ENCODE assay signal across 33 cellular contexts in genomic region chr18:30160124-30160523, GRCh38.
"Had no signal": no experiment of that assay in that cellular context is flagged by ENCODE, and none has a peak within 500 bp of the region (broad histone marks: within the 10 kb centered on the region; RNA-seq: fewer than 3 reads in every experiment).

No MANE protein-coding gene starts in this region.

- H3K27me3 Mint-ChIP-seq: activated CD4-positive, alpha-beta memory T cell treated with anti-CD3 and anti-CD28 coated beads for 36 hours; activated CD4-positive, alpha-beta T cell treated with anti-CD3 and anti-CD28 coated beads for 36 hours; activated CD4-positive, alpha-beta T cell treated with anti-CD3 and anti-CD28 coated beads, Interleukin-2, amount 10 ng/mL, durations not matched to agents 24 days and 14 days; activated CD8-positive, alpha-beta memory T cell treated with anti-CD3 and anti-CD28 coated beads, Interleukin-2, amount 10 ng/mL, durations not matched to agents 7 days and 5 days; activated naive CD4-positive, alpha-beta T cell treated with anti-CD3 and anti-CD28 coated beads, Interleukin-2, amount 10 ng/mL, durations not matched to agents 7 days and 5 days; activated naive CD8-positive, alpha-beta T cell treated with anti-CD3 and anti-CD28 coated beads, Interleukin-2, amount 10 ng/mL, durations not matched to agents 7 days and 5 days; brain; dendritic cell treated with granulocyte-macrophage colony-stimulating factor and Interleukin-4, amounts not matched to agents 40 ng/mL and 50 ng/mL, for 4 days had no signal

- H3K4me3 Mint-ChIP-seq: activated CD4-positive, alpha-beta memory T cell treated with anti-CD3 and anti-CD28 coated beads for 36 hours; activated CD4-positive, alpha-beta T cell treated with anti-CD3 and anti-CD28 coated beads for 36 hours; activated CD4-positive, alpha-beta T cell treated with anti-CD3 and anti-CD28 coated beads, Interleukin-2, amount 10 ng/mL, durations not matched to agents 24 days and 14 days; activated CD8-positive, alpha-beta memory T cell treated with anti-CD3 and anti-CD28 coated beads, Interleukin-2, amount 10 ng/mL, durations not matched to agents 7 days and 5 days; activated CD8-positive, alpha-beta T cell treated with anti-CD3 and anti-CD28 coated beads, Interleukin-2, amount 10 ng/mL, durations not matched to agents 7 days and 5 days; activated naive CD4-positive, alpha-beta T cell treated with anti-CD3 and anti-CD28 coated beads, Interleukin-2, amount 10 ng/mL, durations not matched to agents 7 days and 5 days; activated naive CD8-positive, alpha-beta T cell treated with anti-CD3 and anti-CD28 coated beads, Interleukin-2, amount 10 ng/mL, durations not matched to agents 7 days and 5 days; activated T-helper 1 cell treated with anti-CD3 and anti-CD28 coated beads, Interleukin-12 subunit alpha, Interleukin-12 subunit beta, Interleukin-2, Interleukin-4 antibody, amounts not matched to agents 30 ng/mL and 10 ng/mL and 1 ng/mL, durations not matched to agents 14 hours and 24 hours and 36 hours; brain; dendritic cell treated with granulocyte-macrophage colony-stimulating factor and Interleukin-4, amounts not matched to agents 40 ng/mL and 50 ng/mL, for 4 days; endodermal cell had no signal

- H3K4me1 Mint-ChIP-seq: activated CD4-positive, alpha-beta T cell treated with anti-CD3 and anti-CD28 coated beads for 36 hours; activated CD4-positive, alpha-beta T cell treated with anti-CD3 and anti-CD28 coated beads, Interleukin-2, amount 10 ng/mL, durations not matched to agents 24 days and 14 days; activated CD8-positive, alpha-beta memory T cell treated with anti-CD3 and anti-CD28 coated beads, Interleukin-2, amount 10 ng/mL, durations not matched to agents 7 days and 5 days; activated naive CD4-positive, alpha-beta T cell treated with anti-CD3 and anti-CD28 coated beads, Interleukin-2, amount 10 ng/mL, durations not matched to agents 7 days and 5 days; activated naive CD8-positive, alpha-beta T cell treated with anti-CD3 and anti-CD28 coated beads, Interleukin-2, amount 10 ng/mL, durations not matched to agents 7 days and 5 days; brain; endodermal cell had no signal

- H3K9me3 Mint-ChIP-seq: endodermal cell had no signal

- H3K27ac ChIP-seq: ascending aorta, breast epithelium, cardiac muscle cell, coronary artery, dorsolateral prefrontal cortex, esophagus muscularis mucosa, foreskin keratinocyte, gastrocnemius medialis, heart left ventricle had no signal

- H3K9me3 ChIP-seq: ascending aorta, breast epithelium, esophagus muscularis mucosa, gastrocnemius medialis, heart left ventricle had no signal

- H3K36me3 Mint-ChIP-seq: activated CD4-positive, alpha-beta memory T cell treated with anti-CD3 and anti-CD28 coated beads for 36 hours; activated CD8-positive, alpha-beta memory T cell treated with anti-CD3 and anti-CD28 coated beads, Interleukin-2, amount 10 ng/mL, durations not matched to agents 7 days and 5 days; activated naive CD4-positive, alpha-beta T cell treated with anti-CD3 and anti-CD28 coated beads, Interleukin-2, amount 10 ng/mL, durations not matched to agents 7 days and 5 days; activated naive CD8-positive, alpha-beta T cell treated with anti-CD3 and anti-CD28 coated beads, Interleukin-2, amount 10 ng/mL, durations not matched to agents 7 days and 5 days; brain had no signal

- H3K4me3 ChIP-seq: ascending aorta, breast epithelium, cardiac muscle cell, coronary artery, dorsolateral prefrontal cortex, esophagus muscularis mucosa, gastrocnemius medialis, heart left ventricle had no signal

- ATAC-seq: activated CD4-positive, alpha-beta T cell treated with anti-CD3 and anti-CD28 coated beads for 36 hours; activated CD8-positive, alpha-beta memory T cell treated with anti-CD3 and anti-CD28 coated beads, Interleukin-2, amount 10 ng/mL, durations not matched to agents 7 days and 5 days; activated CD8-positive, alpha-beta T cell treated with anti-CD3 and anti-CD28 coated beads, Interleukin-2, amount 10 ng/mL, durations not matched to agents 7 days and 5 days; activated naive CD4-positive, alpha-beta T cell treated with anti-CD3 and anti-CD28 coated beads, Interleukin-2, amount 50 U/mL, for 72 hours; foreskin keratinocyte; gastrocnemius medialis; heart left ventricle had no signal

- H3K4me1 ChIP-seq: ascending aorta, breast epithelium, esophagus muscularis mucosa, foreskin keratinocyte, gastrocnemius medialis, heart left ventricle had no signal

- DNase-seq: activated CD4-positive, alpha-beta memory T cell treated with anti-CD3 and anti-CD28 coated beads for 36 hours; activated CD4-positive, alpha-beta T cell treated with anti-CD3 and anti-CD28 coated beads for 36 hours; activated CD4-positive, alpha-beta T cell treated with anti-CD3 and anti-CD28 coated beads, Interleukin-2, amount 10 ng/mL, durations not matched to agents 24 days and 14 days; activated CD4-positive, CD25-positive, alpha-beta regulatory T cell; activated CD4-positive, CD25-positive, alpha-beta regulatory T cell treated with anti-CD3 and anti-CD28 coated beads, Interleukin-2, amount 50 U/mL, for 72 hours; activated CD8-positive, alpha-beta memory T cell treated with anti-CD3 and anti-CD28 coated beads, Interleukin-2, amount 10 ng/mL, durations not matched to agents 7 days and 5 days; activated CD8-positive, alpha-beta memory T cell treated with anti-CD3 and anti-CD28 coated beads, Interleukin-2, amount 50 U/mL, for 4 hours; activated CD8-positive, alpha-beta T cell treated with anti-CD3 and anti-CD28 coated beads, Interleukin-2, amount 10 ng/mL, durations not matched to agents 7 days and 5 days; activated gamma-delta T cell; activated naive CD4-positive, alpha-beta T cell; activated naive CD4-positive, alpha-beta T cell treated with anti-CD3 and anti-CD28 coated beads, Interleukin-2, amount 10 ng/mL, durations not matched to agents 7 days and 5 days; activated naive CD8-positive, alpha-beta T cell treated with anti-CD3 and anti-CD28 coated beads, Interleukin-2, amount 10 ng/mL, durations not matched to agents 7 days and 5 days; activated T-cell treated with anti-CD3 and anti-CD28 coated beads, Interleukin-2, amount 50 U/mL, for 1 hour; activated T-cell treated with anti-CD3 and anti-CD28 coated beads, Interleukin-2, amount 50 U/mL, for 48 hours; central memory CD4-positive, alpha-beta T cell; dorsolateral prefrontal cortex; effector memory CD4-positive, alpha-beta T cell; endodermal cell; erythroblast; foreskin keratinocyte; gastrocnemius medialis; glutamatergic neuron; heart left ventricle; T-helper 2 cell had no signal

- H3K27me3 ChIP-seq: ascending aorta, breast epithelium, cardiac muscle cell, dorsolateral prefrontal cortex, esophagus muscularis mucosa, foreskin keratinocyte, gastrocnemius medialis, heart left ventricle had no signal

- H3K36me3 ChIP-seq: ascending aorta, breast epithelium, cardiac muscle cell, esophagus muscularis mucosa, gastrocnemius medialis, heart left ventricle had no signal

- H3K27ac Mint-ChIP-seq: activated CD4-positive, alpha-beta memory T cell treated with anti-CD3 and anti-CD28 coated beads for 36 hours; activated CD4-positive, alpha-beta T cell treated with anti-CD3 and anti-CD28 coated beads for 36 hours; activated CD4-positive, alpha-beta T cell treated with anti-CD3 and anti-CD28 coated beads, Interleukin-2, amount 10 ng/mL, durations not matched to agents 24 days and 14 days; activated CD8-positive, alpha-beta memory T cell treated with anti-CD3 and anti-CD28 coated beads, Interleukin-2, amount 10 ng/mL, durations not matched to agents 7 days and 5 days; activated CD8-positive, alpha-beta T cell treated with anti-CD3 and anti-CD28 coated beads, Interleukin-2, amount 10 ng/mL, durations not matched to agents 7 days and 5 days; activated naive CD4-positive, alpha-beta T cell treated with anti-CD3 and anti-CD28 coated beads, Interleukin-2, amount 10 ng/mL, durations not matched to agents 7 days and 5 days; activated naive CD4-positive, alpha-beta T cell treated with anti-CD3 and anti-CD28 coated beads, Interleukin-2, amount 50 U/mL, for 72 hours; activated naive CD8-positive, alpha-beta T cell treated with anti-CD3 and anti-CD28 coated beads, Interleukin-2, amount 10 ng/mL, durations not matched to agents 7 days and 5 days; activated T-helper 1 cell treated with anti-CD3 and anti-CD28 coated beads, Interleukin-12 subunit alpha, Interleukin-12 subunit beta, Interleukin-2, Interleukin-4 antibody, amounts not matched to agents 30 ng/mL and 10 ng/mL and 1 ng/mL, durations not matched to agents 14 hours and 24 hours and 36 hours; brain; dendritic cell treated with granulocyte-macrophage colony-stimulating factor and Interleukin-4, amounts not matched to agents 40 ng/mL and 50 ng/mL, for 4 days; endodermal cell had no signal
